Comparison of ENCODE assay signal across 8 cellular contexts in the genomic region with DNA sequence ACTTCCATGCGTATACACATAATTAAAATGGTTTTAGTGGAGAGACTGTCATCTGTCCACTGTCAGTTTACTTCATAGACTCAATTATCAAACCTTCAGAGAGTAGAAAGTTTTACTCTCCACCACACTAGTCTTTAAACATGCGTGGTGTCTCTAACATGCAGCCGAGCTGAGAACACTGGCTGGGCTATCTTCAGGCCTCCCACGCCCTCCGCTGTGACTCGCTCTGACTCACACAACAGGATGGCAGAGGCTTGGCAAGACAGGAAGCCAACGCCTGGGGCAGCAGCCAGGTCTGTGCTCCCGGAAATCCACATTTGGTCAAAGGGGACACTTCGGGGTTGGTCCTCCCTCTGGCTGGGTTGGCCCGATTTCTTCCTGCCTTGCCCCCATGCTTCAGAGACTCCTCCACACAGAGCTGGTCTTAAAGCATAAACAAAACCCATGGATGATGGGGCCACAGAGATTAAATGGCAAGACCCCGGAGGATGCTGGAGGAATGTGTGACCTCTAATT. TPM values are rescaled to one million over a fixed set of nuclear protein-coding genes. Genes with fewer than 3 reads are reported as not detected.
DNase-seq lines count a peak whose midpoint lies in the region; ATAC-seq and TF ChIP-seq lines count a peak whose summit lies in the region.

No MANE protein-coding gene starts in this region.

- peak; percentile 48 for ATAC-seq in HG02678 (IDR thresholded peaks at IDR 0.05; ENCODE audit: unreplicated experiment)
- peak; percentile 25 to 27 for ATAC-seq in naive B cell (ENCODE audit: low read depth in 2 of 2)
- peak; percentile 83 for ATAC-seq in stimulated activated naive CD8-positive, alpha-beta T cell treated with anti-CD3 and anti-CD28 coated beads, Interleukin-15, amount 100 ng/mL, for 72 hours

- H3K4me3 ChIP-seq in GM12864 (ENCODE audit: low read depth, low read length) (no peak overlapping the region), epithelial cell of esophagus (ENCODE audit: low read length) (no peak overlapping the region)

- H3K4me1 Mint-ChIP-seq in naive B cell, result peaks cover 60 to 91% (median 73%) of the 10 kb centered on the region in 3 donors
- peaks cover 63% of the 10 kb centered on the region for H3K4me1 Mint-ChIP-seq in stimulated activated naive CD8-positive, alpha-beta T cell treated with anti-CD3 and anti-CD28 coated beads, Interleukin-15, amount 100 ng/mL, for 72 hours

- DNase-seq in GM12864 (ENCODE audit: low read depth), result peak; percentile 90
- DNase-seq in NOMO-1 treated with DMSO at 0.1 percent for 48 hours (lab: John Stamatoyannopoulos, UW; ENCODE audit: unreplicated experiment), result peak; percentile 92
- peak; percentile 64 for DNase-seq in activated CD8-positive, alpha-beta memory T cell treated with anti-CD3 and anti-CD28 coated beads, Interleukin-2, amount 50 U/mL, for 1 hour (ENCODE audit: extremely low read depth)
- peak; percentile 99 for DNase-seq in epithelial cell of esophagus (ENCODE audit: low read depth)
- DNase-seq in naive B cell, result peak; percentile 59
- DNase-seq in stimulated activated naive CD8-positive, alpha-beta T cell treated with anti-CD3 and anti-CD28 coated beads, Interleukin-15, amount 100 ng/mL, for 72 hours, result peak; percentile 83 to 91
- DNase-seq in NCI-H2107 treated with DMSO at 0.1 percent for 48 hours (lab: John Stamatoyannopoulos, UW; ENCODE audit: unreplicated experiment), result no peak

- no peaks in the 10 kb centered on the region for H3K36me3 Mint-ChIP-seq in naive B cell

- H3K27me3 Mint-ChIP-seq in naive B cell, result no peaks in the 10 kb centered on the region
- peaks cover 15% of the 10 kb centered on the region for H3K27me3 Mint-ChIP-seq in stimulated activated naive CD8-positive, alpha-beta T cell treated with anti-CD3 and anti-CD28 coated beads, Interleukin-15, amount 100 ng/mL, for 72 hours

- peak overlapping the region; percentile 62 to 86 (median 80) for H3K4me3 Mint-ChIP-seq in naive B cell
- peak overlapping the region; percentile 49 to 70 for H3K4me3 Mint-ChIP-seq in stimulated activated naive CD8-positive, alpha-beta T cell treated with anti-CD3 and anti-CD28 coated beads, Interleukin-15, amount 100 ng/mL, for 72 hours

- TF ChIP-seq CTCF in GM12864 (IDR thresholded peaks at IDR 0.05; ENCODE audit: low read depth, low read length, missing control alignments), result no peak
- no peak for TF ChIP-seq CTCF in epithelial cell of esophagus (IDR thresholded peaks at IDR 0.05; ENCODE audit: insufficient read depth, low read depth, low read length, missing control alignments)

- H3K27ac Mint-ChIP-seq in naive B cell, result peak overlapping the region; percentile 95 to 99 (median 96)
- peak overlapping the region in 1 of 2 donors; percentile 89 for H3K27ac Mint-ChIP-seq in stimulated activated naive CD8-positive, alpha-beta T cell treated with anti-CD3 and anti-CD28 coated beads, Interleukin-15, amount 100 ng/mL, for 72 hours

- no peaks in the 10 kb centered on the region for H3K9me3 Mint-ChIP-seq in naive B cell
- H3K9me3 Mint-ChIP-seq in stimulated activated naive CD8-positive, alpha-beta T cell treated with anti-CD3 and anti-CD28 coated beads, Interleukin-15, amount 100 ng/mL, for 72 hours, result no peaks in the 10 kb centered on the region

RNA-seq across cellular contexts. Expression of gene IFNGR2, which starts 22.7 kb away (rescaled TPM):
- 100 to 1,000 TPM; 120 to 177 (median 144) TPM for polyA plus RNA-seq in naive B cell (ENCODE audit: low read depth in 6 of 6)

RNA-seq across cellular contexts. Expression of gene IFNAR1, which starts 55.8 kb away (rescaled TPM):
- polyA plus RNA-seq in naive B cell (ENCODE audit: low read depth in 6 of 6), result 100 to 1,000 TPM in 5 of 6 donors, 10 to 100 TPM in 1; 99.7 to 142 (median 126) TPM

Comparison
In these comparisons a context has a peak if more than half of its experiments do, and no peak if none do; other contexts are left out.
1. ATAC-seq: peak in every context shown above with its lines; median percentile 83 in stimulated activated naive CD8-positive, alpha-beta T cell treated with anti-CD3 and anti-CD28 coated beads, Interleukin-15, amount 100 ng/mL, for 72 hours; 48 in HG02678; 26 in naive B cell.